Comparison of ENCODE assay signal across 21 cellular contexts in genomic region chr1:180080439-180080838, GRCh38.
A peak's percentile ranks its signal among the peaks of the same experiment; 100 is the strongest.
DNase-seq lines count a peak whose midpoint lies in the region; ATAC-seq, FAIRE-seq and TF ChIP-seq lines count a peak whose summit lies in the region.
"Had no signal": no experiment of that assay in that cellular context is flagged by ENCODE, and none has a peak within 500 bp of the region (broad histone marks: within the 10 kb centered on the region; RNA-seq: fewer than 3 reads in every experiment).

No MANE protein-coding gene starts in this region.

- H3K27me3 ChIP-seq in RWPE2 (ENCODE audit: insufficient read depth, poor library complexity, severe bottlenecking), result no peaks in the 10 kb centered on the region
- H3K27me3 ChIP-seq in HepG2 (ENCODE audit: control insufficient read depth in 1 of 2, insufficient read depth in 2 of 2, low read length in 2 of 2), result no peaks in the 10 kb centered on the region
- H3K27me3 ChIP-seq in body of pancreas, result no peaks in the 10 kb centered on the region
- H3K27me3 ChIP-seq: BLaER1 treated with 17β-estradiol and CSF1 and Interleukin-3, amounts not matched to agents 10 nM and 100 nM; sigmoid colon; upper lobe of left lung had no signal

- no peak overlapping the region for H3K9ac ChIP-seq in HepG2 (ENCODE audit: insufficient read depth, low read depth, low read length)
- H3K9ac ChIP-seq: BLaER1 treated with 17β-estradiol and CSF1 and Interleukin-3, amounts not matched to agents 10 nM and 100 nM had no signal

- FAIRE-seq in H54 (lab: Jason Lieb, UNC), result peak; percentile 15
- no peak for FAIRE-seq in HepG2 (lab: Jason Lieb, UNC)

- H3K36me3 Mint-ChIP-seq in activated CD8-positive, alpha-beta T cell treated with anti-CD3 and anti-CD28 coated beads for 36 hours (ENCODE audit: low read depth), result peaks cover 17% of the 10 kb centered on the region
- peaks cover 26% of the 10 kb centered on the region for H3K36me3 Mint-ChIP-seq in activated CD8-positive, alpha-beta T cell treated with anti-CD3 and anti-CD28 coated beads, Interleukin-2, amount 10 ng/mL, durations not matched to agents 7 days and 5 days (ENCODE audit: low read depth)

- H3K79me2 ChIP-seq in HepG2 (ENCODE audit: insufficient read depth, low read length), result no peaks in the 10 kb centered on the region

- H3K27ac Mint-ChIP-seq in activated CD8-positive, alpha-beta T cell treated with anti-CD3 and anti-CD28 coated beads for 36 hours, result no peak overlapping the region
- H3K27ac Mint-ChIP-seq in activated CD8-positive, alpha-beta T cell treated with anti-CD3 and anti-CD28 coated beads, Interleukin-2, amount 10 ng/mL, durations not matched to agents 7 days and 5 days, result no peak overlapping the region
- H3K27ac Mint-ChIP-seq: nephron progenitor cell, T-cell had no signal

- no peaks in the 10 kb centered on the region for H3K4me1 Mint-ChIP-seq in activated CD8-positive, alpha-beta T cell treated with anti-CD3 and anti-CD28 coated beads for 36 hours (ENCODE audit: low read depth)
- H3K4me1 Mint-ChIP-seq in activated CD8-positive, alpha-beta T cell treated with anti-CD3 and anti-CD28 coated beads, Interleukin-2, amount 10 ng/mL, durations not matched to agents 7 days and 5 days (ENCODE audit: low read depth), result no peaks in the 10 kb centered on the region
- H3K4me1 Mint-ChIP-seq: nephron progenitor cell, T-cell had no signal

- ATAC-seq in activated CD8-positive, alpha-beta T cell treated with anti-CD3 and anti-CD28 coated beads for 36 hours, result peak; percentile 67
- ATAC-seq in activated CD8-positive, alpha-beta T cell treated with anti-CD3 and anti-CD28 coated beads, Interleukin-2, amount 10 ng/mL, durations not matched to agents 7 days and 5 days, result no peak
- peak; percentile 62; the same call in 2 of the 3 replicates for ATAC-seq in RWPE2 (ENCODE audit: low read depth)
- ATAC-seq in HepG2, result no peak
- ATAC-seq in body of pancreas, result no peak
- ATAC-seq: T-cell had no signal

- H2AFZ ChIP-seq in HepG2 (ENCODE audit: low read length), result no peak overlapping the region

- intact Hi-C loops in activated CD8-positive, alpha-beta T cell treated with anti-CD3 and anti-CD28 coated beads for 36 hours (cut with micrococcal nuclease), result no loop called here
- intact Hi-C loops in HepG2 (cut with micrococcal nuclease; ENCODE audit: unreplicated experiment) (no loop called here), body of pancreas (cut with DNase I) (no loop called here), posterior vena cava (cut with DNase I) (no loop called here)

- no peaks in the 10 kb centered on the region for H3K9me3 Mint-ChIP-seq in activated CD8-positive, alpha-beta T cell treated with anti-CD3 and anti-CD28 coated beads for 36 hours
- H3K9me3 Mint-ChIP-seq in activated CD8-positive, alpha-beta T cell treated with anti-CD3 and anti-CD28 coated beads, Interleukin-2, amount 10 ng/mL, durations not matched to agents 7 days and 5 days (ENCODE audit: insufficient read depth), result no peaks in the 10 kb centered on the region
- H3K9me3 Mint-ChIP-seq: nephron progenitor cell, T-cell had no signal

- H3K4me2 ChIP-seq in HepG2 (ENCODE audit: low read depth, low read length), result no peak overlapping the region
- H3K4me2 ChIP-seq: BLaER1 treated with 17β-estradiol and CSF1 and Interleukin-3, amounts not matched to agents 10 nM and 100 nM had no signal

- H4K20me1 ChIP-seq in HepG2 (ENCODE audit: insufficient read depth, low read length), result no peaks in the 10 kb centered on the region
- H4K20me1 ChIP-seq: BLaER1 treated with 17β-estradiol and CSF1 and Interleukin-3, amounts not matched to agents 10 nM and 100 nM had no signal

- TF ChIP-seq POLR2A in H54 (IDR thresholded peaks at IDR 0.05; ENCODE audit: low read depth, low read length) (no peak), HepG2 (IDR thresholded peaks at IDR 0.05; ENCODE audit: insufficient read depth in 1 of 2, low read depth in 2 of 2, low read length in 2 of 2) (no peak), body of pancreas (IDR thresholded peaks at IDR 0.05) (no peak)

- H3K4me3 ChIP-seq in RWPE2 (ENCODE audit: severe bottlenecking), result no peak overlapping the region
- H3K4me3 ChIP-seq in HepG2 (replicated peaks in 1 of 3; ENCODE audit: insufficient read depth in 1 of 3, low read depth in 2 of 3, low read length in 3 of 3), result no peak overlapping the region
- no peak overlapping the region for H3K4me3 ChIP-seq in body of pancreas
- H3K4me3 ChIP-seq: BLaER1 treated with 17β-estradiol and CSF1 and Interleukin-3, amounts not matched to agents 10 nM and 100 nM; sigmoid colon; upper lobe of left lung had no signal

- TF ChIP-seq EP300 in HepG2 (IDR thresholded peaks at IDR 0.05; ENCODE audit: low read depth in 2 of 2, low read length in 2 of 2) (no peak), HepG2 (CRISPR knock-in tag; IDR thresholded peaks at IDR 0.05; ENCODE audit: borderline replicate concordance) (no peak)

- H3K27ac ChIP-seq in RWPE2 (ENCODE audit: poor library complexity, severe bottlenecking) (no peak overlapping the region), HepG2 (ENCODE audit: extremely low read length, insufficient read depth, low read length) (no peak overlapping the region), body of pancreas (no peak overlapping the region)
- H3K27ac ChIP-seq: BLaER1 treated with 17β-estradiol and CSF1 and Interleukin-3, amounts not matched to agents 10 nM and 100 nM; sigmoid colon; upper lobe of left lung had no signal

- POLR2A ChIA-PET in activated CD8-positive, alpha-beta T cell treated with anti-CD3 and anti-CD28 coated beads for 36 hours (lab: Charles Lee), result interaction anchor here (0.5 kb wide), 1 partner anchor 70 kb away, joined by 3 read pairs; no protein-coding TSS in a partner anchor
- POLR2A ChIA-PET in activated CD8-positive, alpha-beta T cell treated with anti-CD3 and anti-CD28 coated beads, Interleukin-2, amount 10 ng/mL, durations not matched to agents 7 days and 5 days (lab: Charles Lee), result no interaction called here
- POLR2A ChIA-PET in HepG2 (lab: Yijun Ruan, JAX), result no interaction called here

- H3K9me3 ChIP-seq in RWPE2 (ENCODE audit: severe bottlenecking) (no peaks in the 10 kb centered on the region), HepG2 (ENCODE audit: low read length) (no peaks in the 10 kb centered on the region), body of pancreas (no peaks in the 10 kb centered on the region)
- H3K9me3 ChIP-seq: BLaER1 treated with 17β-estradiol and CSF1 and Interleukin-3, amounts not matched to agents 10 nM and 100 nM; sigmoid colon; upper lobe of left lung had no signal

- no TSS peak for BruUV-seq in HepG2 (replicated peaks; lab: Mats Ljungman, UMichigan)

- in situ Hi-C loops in HepG2 (cut with HindIII; ENCODE audit: extremely low pct_ligation_motif_present, low pct_unique_long_range_greater_than_20kb), result no loop called here

- no peak for DNase-seq in activated CD8-positive, alpha-beta T cell treated with anti-CD3 and anti-CD28 coated beads for 36 hours
- DNase-seq in activated CD8-positive, alpha-beta T cell treated with anti-CD3 and anti-CD28 coated beads, Interleukin-2, amount 10 ng/mL, durations not matched to agents 7 days and 5 days, result no peak
- DNase-seq in H54 (ENCODE audit: insufficient read length, low spot score) (no peak), RWPE2 (ENCODE audit: low spot score) (no peak), HepG2 (ENCODE audit: low spot score) (no peak), body of pancreas (no peak), posterior vena cava (ENCODE audit: low spot score) (no peak), NCI-H446 (lab: John Stamatoyannopoulos, UW) (no peak)
- DNase-seq: activated CD4-positive, alpha-beta T cell treated with anti-CD3 and anti-CD28 coated beads for 1 hour; anterior cingulate cortex; central memory CD4-positive, alpha-beta T cell; foreskin melanocyte; hippocampal formation; NCI-H1417 treated with DMSO at 0.1 percent for 48 hours; nephron progenitor cell; SIG-M5; sigmoid colon; stimulated activated CD8-positive, alpha-beta memory T cell treated with anti-CD3 and anti-CD28 coated beads, Interleukin-4, amount 100 ng/mL, for 48 hours; T-cell; upper lobe of left lung had no signal

- H3K4me3 Mint-ChIP-seq in activated CD8-positive, alpha-beta T cell treated with anti-CD3 and anti-CD28 coated beads for 36 hours, result no peak overlapping the region
- no peak overlapping the region for H3K4me3 Mint-ChIP-seq in activated CD8-positive, alpha-beta T cell treated with anti-CD3 and anti-CD28 coated beads, Interleukin-2, amount 10 ng/mL, durations not matched to agents 7 days and 5 days
- H3K4me3 Mint-ChIP-seq: nephron progenitor cell, T-cell had no signal

- no peaks in the 10 kb centered on the region for H3K27me3 Mint-ChIP-seq in activated CD8-positive, alpha-beta T cell treated with anti-CD3 and anti-CD28 coated beads for 36 hours
- H3K27me3 Mint-ChIP-seq in activated CD8-positive, alpha-beta T cell treated with anti-CD3 and anti-CD28 coated beads, Interleukin-2, amount 10 ng/mL, durations not matched to agents 7 days and 5 days (ENCODE audit: low read depth), result no peaks in the 10 kb centered on the region
- H3K27me3 Mint-ChIP-seq: T-cell had no signal

- H3K4me1 ChIP-seq in RWPE2 (ENCODE audit: insufficient read depth, poor library complexity, severe bottlenecking) (no peaks in the 10 kb centered on the region), HepG2 (ENCODE audit: insufficient read depth, low read length) (no peaks in the 10 kb centered on the region), body of pancreas (no peaks in the 10 kb centered on the region)
- H3K4me1 ChIP-seq: BLaER1 treated with 17β-estradiol and CSF1 and Interleukin-3, amounts not matched to agents 10 nM and 100 nM; sigmoid colon; upper lobe of left lung had no signal

- WGBS in HepG2 (ENCODE audit: low lambda C conversion rate), result 91% methylated on average over 1 of the region's 1 CpG
- WGBS in body of pancreas, 2 donors, result 92 to 95% methylated on average over 1 of the region's 1 CpG

- no peak for TF ChIP-seq CTCF in activated CD8-positive, alpha-beta T cell treated with anti-CD3 and anti-CD28 coated beads for 36 hours (IDR thresholded peaks at IDR 0.05)
- no peak for TF ChIP-seq CTCF in RWPE2 (IDR thresholded peaks at IDR 0.05; ENCODE audit: poor library complexity, severe bottlenecking)
- no peak for TF ChIP-seq CTCF in HepG2 (CRISPR knock-in tag; IDR thresholded peaks at IDR 0.05)
- TF ChIP-seq CTCF in body of pancreas (IDR thresholded peaks at IDR 0.05), result no peak

- peaks cover 80% of the 10 kb centered on the region for H3K36me3 ChIP-seq in RWPE2 (ENCODE audit: low read depth)
- H3K36me3 ChIP-seq in HepG2 (replicated peaks in 1 of 2; ENCODE audit: control insufficient read depth in 1 of 2, insufficient read depth in 2 of 2, low read length in 2 of 2), result peaks cover 3 to 44% of the 10 kb centered on the region in 2 experiments
- H3K36me3 ChIP-seq in body of pancreas (replicated peaks in 1 of 2; ENCODE audit: insufficient read depth in 1 of 2, low read depth in 2 of 2), result peaks cover 5 to 14% of the 10 kb centered on the region in 2 donors

- no peak for TF ChIP-seq RAD21 in HepG2 (CRISPR knock-in tag; IDR thresholded peaks at IDR 0.05)

- CTCF ChIA-PET in activated CD8-positive, alpha-beta T cell treated with anti-CD3 and anti-CD28 coated beads for 36 hours (lab: Charles Lee), result interaction anchor here (0.6 to 1.3 kb wide), 3 partner anchors 99 to 374 kb away, joined by 3 to 6 read pairs (median 4); no protein-coding TSS in a partner anchor
- CTCF ChIA-PET in activated CD8-positive, alpha-beta T cell treated with anti-CD3 and anti-CD28 coated beads, Interleukin-2, amount 10 ng/mL, durations not matched to agents 7 days and 5 days (lab: Charles Lee), result interaction anchor here (1.6 kb wide), 1 partner anchor 99 kb away, joined by 5 read pairs; no protein-coding TSS in a partner anchor
- CTCF ChIA-PET in HepG2 (lab: Yijun Ruan, JAX; ENCODE audit: low intra/inter-chr PET ratio, low total read pairs), result no interaction called here

Comparison
In these comparisons a context has a peak if more than half of its experiments do, and no peak if none do; other contexts are left out.
1. ATAC-seq: peak in activated CD8-positive, alpha-beta T cell treated with anti-CD3 and anti-CD28 coated beads for 36 hours (single experiment) and RWPE2 (single experiment); none in activated CD8-positive, alpha-beta T cell treated with anti-CD3 and anti-CD28 coated beads, Interleukin-2, amount 10 ng/mL, durations not matched to agents 7 days and 5 days (single experiment), HepG2 (single experiment) and body of pancreas (single experiment).